Comparison of ENCODE assay signal across 8 cellular contexts in the genomic region with DNA sequence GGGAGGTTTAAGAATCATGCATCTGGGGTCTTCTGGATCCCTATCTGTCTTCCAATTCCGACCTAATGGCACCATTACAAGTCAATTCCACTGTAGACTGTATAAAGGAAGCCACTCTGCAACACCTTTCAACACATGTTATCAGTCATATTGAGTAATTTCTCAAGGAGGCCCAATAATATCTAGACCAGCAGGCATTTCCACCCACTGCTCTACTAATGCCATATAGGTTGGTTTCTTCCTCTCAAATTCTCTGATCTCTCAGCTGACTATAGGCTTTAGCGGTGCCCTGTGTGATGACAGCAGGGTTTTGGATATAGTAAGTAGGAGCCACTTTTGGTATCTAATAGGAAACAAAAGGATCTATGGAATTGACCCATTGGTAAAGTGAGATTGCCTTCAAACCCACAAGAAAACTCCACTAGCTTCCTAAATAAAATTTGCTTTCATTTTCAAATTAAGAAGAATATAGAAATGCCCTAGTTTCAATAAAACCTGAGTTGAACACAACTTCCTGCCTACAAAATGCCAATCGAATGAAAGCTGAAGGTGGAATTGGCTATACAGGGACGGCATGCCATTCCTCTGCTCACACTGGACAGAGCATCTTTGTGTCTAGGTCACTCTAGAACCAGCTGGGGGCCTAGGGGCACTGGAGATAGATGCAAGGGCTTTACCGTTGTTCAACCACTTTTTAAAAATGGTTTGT. TPM values are rescaled to one million over a fixed set of nuclear protein-coding genes. Genes with fewer than 3 reads are reported as not detected.
DNase-seq lines count a peak whose midpoint lies in the region; ATAC-seq and TF ChIP-seq lines count a peak whose summit lies in the region.

No MANE protein-coding gene starts in this region.

- no peak overlapping the region for H2BK120ac ChIP-seq in mesendoderm (ENCODE audit: low read depth, low read length)

- H3K79me2 ChIP-seq in mesendoderm (ENCODE audit: control insufficient read depth, insufficient read depth, low read length), result no peaks in the 10 kb centered on the region

- H3K4me3 Mint-ChIP-seq in activated B cell treated with CpG ODN at 0.5 μM for 24 hours, result peak overlapping the region; percentile 72

- no CpG with 5 or more reads among the region's 5 CpGs for WGBS in mesendoderm (ENCODE audit: extremely low coverage, insufficient coverage, low lambda C conversion rate)

- no peak overlapping the region for H2AK5ac ChIP-seq in mesendoderm (ENCODE audit: low read length)

- no peaks in the 10 kb centered on the region for H3K27me3 Mint-ChIP-seq in activated B cell treated with CpG ODN at 0.5 μM for 24 hours

- H3K27me3 ChIP-seq in subcutaneous abdominal adipose tissue (ENCODE audit: control insufficient read depth in 5 of 5, insufficient read depth in 4 of 5, low read length in 5 of 5), result no peaks in the 10 kb centered on the region
- no peaks in the 10 kb centered on the region for H3K27me3 ChIP-seq in mesendoderm (ENCODE audit: insufficient read depth, low read length, poor library complexity)

- CTCF ChIA-PET in activated B cell treated with CpG ODN at 0.5 μM for 24 hours (lab: Charles Lee), result interaction anchor here (1.1 to 1.3 kb wide), 3 partner anchors 8 to 113 kb away, joined by 3 to 4 read pairs (median 3); partner anchors contain the start of gene ITM2B

- peak overlapping the region; percentile 90 for H3K27ac ChIP-seq in subcutaneous abdominal adipose tissue (ENCODE audit: low read depth, low read length)
- no peak overlapping the region for H3K27ac ChIP-seq in mesendoderm (ENCODE audit: low read depth, low read length)

- DNase-seq in activated CD4-positive, alpha-beta T cell treated with anti-CD3 and anti-CD28 coated beads for 48 hours, result peak; percentile 37
- DNase-seq in activated CD4-positive, alpha-beta T cell treated with anti-CD3 and anti-CD28 coated beads, Interleukin-2, amount 50 U/mL, for 4 hours, result no peak
- DNase-seq in activated B cell treated with CpG ODN at 0.5 μM for 24 hours (no peak), kidney glomerular epithelial cell (lab: John Stamatoyannopoulos, UW) (peak; percentile 65), epidermal melanocyte (ENCODE audit: insufficient read length, low spot score) (no peak), mesendoderm (no peak), NCI-H2227 treated with DMSO at 0.1 percent for 48 hours (lab: John Stamatoyannopoulos, UW) (no peak)

- no peak overlapping the region for H3K4ac ChIP-seq in mesendoderm (ENCODE audit: low read depth, low read length)

- no peak overlapping the region for H3K56ac ChIP-seq in mesendoderm (ENCODE audit: low read length)

- POLR2A ChIA-PET in activated B cell treated with CpG ODN at 0.5 μM for 24 hours (lab: Charles Lee), result interaction anchor here (1.5 to 2.7 kb wide), 2 partner anchors 12 to 27 kb away, joined by 4 to 11 read pairs; partner anchors contain the start of gene ITM2B

- no peak overlapping the region for H2BK5ac ChIP-seq in mesendoderm (ENCODE audit: low read length)

- no peaks in the 10 kb centered on the region for H3K9me3 ChIP-seq in subcutaneous abdominal adipose tissue (ENCODE audit: control insufficient read depth in 5 of 5, low read length in 5 of 5)

- peaks cover 2% of the 10 kb centered on the region for H3K9me3 Mint-ChIP-seq in activated B cell treated with CpG ODN at 0.5 μM for 24 hours

- H3K36me3 ChIP-seq in subcutaneous abdominal adipose tissue (ENCODE audit: control insufficient read depth in 5 of 5, insufficient read depth in 5 of 5, low read length in 5 of 5) (no peaks in the 10 kb centered on the region), mesendoderm (ENCODE audit: control insufficient read depth, insufficient read depth, low read length) (no peaks in the 10 kb centered on the region)

- no peak overlapping the region for H2BK15ac ChIP-seq in mesendoderm (replicated peaks; ENCODE audit: low read depth)

- H3K23ac ChIP-seq in mesendoderm (ENCODE audit: low read length), result no peak overlapping the region

- no peak overlapping the region for H4K5ac ChIP-seq in mesendoderm (ENCODE audit: low read length)

- no peak overlapping the region for H3K4me2 ChIP-seq in mesendoderm (ENCODE audit: low read length)

- ATAC-seq in activated B cell treated with CpG ODN at 0.5 μM for 24 hours (ENCODE audit: low read depth), result no peak

- H4K8ac ChIP-seq in mesendoderm (ENCODE audit: low read depth, low read length), result no peak overlapping the region

- H3K27ac Mint-ChIP-seq in activated B cell treated with CpG ODN at 0.5 μM for 24 hours, result peak overlapping the region; percentile 56

- no peak for TF ChIP-seq CTCF in activated B cell treated with CpG ODN at 0.5 μM for 24 hours (IDR thresholded peaks at IDR 0.05)

- peak overlapping the region in 1 of 5 donors; percentile 46 for H3K9ac ChIP-seq in subcutaneous abdominal adipose tissue (ENCODE audit: low read length in 5 of 5)
- H3K9ac ChIP-seq in mesendoderm (ENCODE audit: low read length), result no peak overlapping the region

- H3K4me3 ChIP-seq in subcutaneous abdominal adipose tissue (ENCODE audit: low read depth in 1 of 5, low read length in 5 of 5) (peak overlapping the region; percentile 1 to 80 (median 28)), mesendoderm (ENCODE audit: low read length) (no peak overlapping the region)

- intact Hi-C loops in activated B cell treated with CpG ODN at 0.5 μM for 24 hours (cut with micrococcal nuclease), result loop anchor here (2.0 kb wide), 1 partner anchor 14 kb away; no protein-coding TSS in a partner anchor

- no peaks in the 10 kb centered on the region for H3K79me1 ChIP-seq in mesendoderm (ENCODE audit: low read length)

- peaks cover 0 to 24% (median 22%) of the 10 kb centered on the region in 5 donors for H3K4me1 ChIP-seq in subcutaneous abdominal adipose tissue (ENCODE audit: control insufficient read depth in 5 of 5, insufficient read depth in 5 of 5, low read length in 5 of 5)
- no peaks in the 10 kb centered on the region for H3K4me1 ChIP-seq in mesendoderm (ENCODE audit: control insufficient read depth, low read depth, low read length)

- H3K36me3 Mint-ChIP-seq in activated B cell treated with CpG ODN at 0.5 μM for 24 hours (ENCODE audit: low read depth), result no peaks in the 10 kb centered on the region

- no peak overlapping the region for H3K18ac ChIP-seq in mesendoderm (ENCODE audit: low read length)

- H3K4me1 Mint-ChIP-seq in activated B cell treated with CpG ODN at 0.5 μM for 24 hours, result peaks cover 32% of the 10 kb centered on the region

RNA-seq across cellular contexts. Expression of gene ITM2B, which starts 12.3 kb away (rescaled TPM):
- total RNA-seq in activated B cell treated with CpG ODN at 0.5 μM for 24 hours, result 102 and 114 TPM in 2 replicates
- polyA plus RNA-seq in mesendoderm (2013, experiment 1 of 2), result 194 TPM
- 196 TPM for polyA plus RNA-seq in mesendoderm (2013, experiment 2 of 2)

Comparison
In these comparisons a context has a peak if more than half of its experiments do, and no peak if none do; other contexts are left out.
1. DNase-seq: peak in activated CD4-positive, alpha-beta T cell treated with anti-CD3 and anti-CD28 coated beads for 48 hours (single experiment) and kidney glomerular epithelial cell (single experiment); none in activated CD4-positive, alpha-beta T cell treated with anti-CD3 and anti-CD28 coated beads, Interleukin-2, amount 50 U/mL, for 4 hours (0 of 2), activated B cell treated with CpG ODN at 0.5 μM for 24 hours (single experiment), epidermal melanocyte (single experiment), mesendoderm (single experiment) and NCI-H2227 treated with DMSO at 0.1 percent for 48 hours (single experiment).